In genomic region chr15:50182233-50183013, GRCh38 we compare ENCODE assay signal across 8 cellular contexts. TPM values are rescaled to one million over a fixed set of nuclear protein-coding genes. Genes with fewer than 3 reads are reported as not detected.
DNase-seq lines count a peak whose midpoint lies in the region; ATAC-seq and TF ChIP-seq lines count a peak whose summit lies in the region.

No MANE protein-coding gene starts in this region.

- H3K9me3 Mint-ChIP-seq in CD8-positive, alpha-beta T cell = no peaks in the 10 kb centered on the region
- no peaks in the 10 kb centered on the region for H3K9me3 Mint-ChIP-seq in IgD-negative memory B cell

- H3K4me1 ChIP-seq in CD8-positive, alpha-beta T cell (ENCODE audit: insufficient read depth, low read length) = peaks cover 6% of the 10 kb centered on the region

- H3K36me3 Mint-ChIP-seq in CD8-positive, alpha-beta T cell = peaks cover 5% of the 10 kb centered on the region
- H3K36me3 Mint-ChIP-seq in IgD-negative memory B cell = no peaks in the 10 kb centered on the region

- peak overlapping the region; percentile 92 for H3K4me3 Mint-ChIP-seq in CD8-positive, alpha-beta T cell
- H3K4me3 Mint-ChIP-seq in IgD-negative memory B cell = peak overlapping the region; percentile 88 to 97 (median 95)

- POLR2A ChIA-PET in CD8-positive, alpha-beta T cell (lab: Charles Lee) = interaction anchor here (0.6 kb wide), 2 partner anchors 171 to 611 kb away, joined by 4 to 5 read pairs; no protein-coding TSS in a partner anchor

- no peaks in the 10 kb centered on the region for H3K9me3 ChIP-seq in CD8-positive, alpha-beta T cell (ENCODE audit: low read length)

- H3K4me3 ChIP-seq in CD8-positive, alpha-beta T cell (ENCODE audit: low read depth, low read length) = peak overlapping the region; percentile 56
- H3K4me3 ChIP-seq in dorsolateral prefrontal cortex = peak overlapping the region; percentile 39 to 79 (median 64)

- CTCF ChIA-PET in CD8-positive, alpha-beta T cell (lab: Charles Lee) = interaction anchor here (1.0 to 3.4 kb wide), 2 partner anchors 133 to 139 kb away, joined by 3 to 15 read pairs; no protein-coding TSS in a partner anchor

- intact Hi-C loops in CD8-positive, alpha-beta T cell (cut with DNase I, micrococcal nuclease) = loop anchor here (5.0 to 10.0 kb wide), 2 partner anchors 102 to 135 kb away; no protein-coding TSS in a partner anchor
- intact Hi-C loops in dorsolateral prefrontal cortex (cut with DNase I) = no loop called here

- peaks cover 18% of the 10 kb centered on the region for H3K4me1 Mint-ChIP-seq in CD8-positive, alpha-beta T cell (ENCODE audit: low read depth)
- peaks cover 8 to 14% (median 13%) of the 10 kb centered on the region in 3 donors for H3K4me1 Mint-ChIP-seq in IgD-negative memory B cell

- no peak overlapping the region for H3K27ac ChIP-seq in CD8-positive, alpha-beta T cell (ENCODE audit: low read depth, low read length)
- H3K27ac ChIP-seq in VCaP = peak overlapping the region; percentile 84
- no peak overlapping the region for H3K27ac ChIP-seq in dorsolateral prefrontal cortex

- peaks cover 29% of the 10 kb centered on the region for H3K27me3 Mint-ChIP-seq in CD8-positive, alpha-beta T cell (ENCODE audit: low read depth)
- H3K27me3 Mint-ChIP-seq in IgD-negative memory B cell = peaks cover 9% of the 10 kb centered on the region

- no peak for TF ChIP-seq CTCF in CD8-positive, alpha-beta T cell (IDR thresholded peaks at IDR 0.05)
- 0 out of 2 replicates have a peak, but pooled peaks have one; percentile 26 for TF ChIP-seq CTCF in VCaP (conservative IDR thresholded peaks at IDR 0.05)
- TF ChIP-seq CTCF in dorsolateral prefrontal cortex (IDR thresholded peaks at IDR 0.05 in 54 of 56, conservative IDR thresholded peaks at IDR 0.05 in 2 of 56; ENCODE audit: low read depth in 1 of 56, partially characterized antibody in 56 of 56) = peak in 2 of 56 donors; percentile 2 to 11

- H3K36me3 ChIP-seq in CD8-positive, alpha-beta T cell (ENCODE audit: insufficient read depth, low read length) = no peaks in the 10 kb centered on the region

- peak in 5 of 7 experiments; percentile 13 to 55 (median 24) for DNase-seq in CD8-positive, alpha-beta T cell
- DNase-seq in dorsolateral prefrontal cortex (peak in 4 of 10 donors; percentile 8 to 48 (median 42)), lung microvascular endothelial cell (ENCODE audit: low read depth in 2 of 2) (peak; percentile 25 to 26)
- peak; percentile 15 for DNase-seq in stimulated activated naive CD4-positive, alpha-beta T cell treated with Interleukin-2 at 50 U/mL for 16 hours (lab: John Stamatoyannopoulos, UW)

- ATAC-seq in CD8-positive, alpha-beta T cell = peak; percentile 54
- ATAC-seq in GM19468 (IDR thresholded peaks at IDR 0.05; ENCODE audit: extremely low read depth, unreplicated experiment) (peak; percentile 26), HG03196 (IDR thresholded peaks at IDR 0.05; ENCODE audit: unreplicated experiment) (no peak)

- no peak overlapping the region for H3K27ac Mint-ChIP-seq in CD8-positive, alpha-beta T cell
- H3K27ac Mint-ChIP-seq in IgD-negative memory B cell = peak overlapping the region in 1 of 3 donors; percentile 81

- no peaks in the 10 kb centered on the region for H3K27me3 ChIP-seq in CD8-positive, alpha-beta T cell (ENCODE audit: insufficient read depth, low read length)
- peaks cover 0 to 42% (median 11%) of the 10 kb centered on the region in 45 donors for H3K27me3 ChIP-seq in dorsolateral prefrontal cortex

RNA-seq across cellular contexts. Expression of gene SLC27A2, which starts 0.4 kb away (rescaled TPM):
- total RNA-seq in CD8-positive, alpha-beta T cell = under 1 TPM; 0.33 to 0.39 TPM
- polyA plus RNA-seq in IgD-negative memory B cell = 0.83 TPM
- 1 to 10 TPM in 115 of 120 experiments, under 1 TPM in 5; 0.56 to 5.9 (median 2.9) TPM for total RNA-seq in dorsolateral prefrontal cortex
- 1.3 and 10.3 TPM in 2 replicates for total RNA-seq in lung microvascular endothelial cell

Comparison
In these comparisons a context has a peak if more than half of its experiments do, and no peak if none do; other contexts are left out.
1. intact Hi-C loops: an anchor here in CD8-positive, alpha-beta T cell (5.0 to 10.0 kb wide); none called in dorsolateral prefrontal cortex.